ENCODE assay signal across 2 cellular contexts in the genomic region with DNA sequence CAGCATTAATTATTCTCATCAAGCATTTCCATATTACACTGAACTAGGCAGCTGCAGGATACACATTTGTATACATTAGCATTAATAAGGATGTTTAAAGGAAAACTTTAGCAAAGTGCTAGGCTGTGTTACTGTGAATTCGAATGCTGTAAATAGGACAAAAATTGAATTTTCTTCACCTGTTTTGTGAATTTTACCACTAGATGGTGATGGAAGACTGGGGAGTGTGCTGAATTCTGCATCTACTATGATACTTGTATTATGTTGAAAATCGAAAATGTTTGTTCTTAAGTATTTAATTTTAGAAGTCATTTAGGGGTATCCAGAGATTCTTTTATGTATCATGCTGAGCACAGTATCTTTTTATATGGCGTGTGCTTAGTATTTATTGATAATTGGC.
TF ChIP-seq lines count a peak whose summit lies in the region.

No MANE protein-coding gene starts in this region.

TF ChIP-seq in Ishikawa, 13 proteins besides CTCF, POLR2A, EP300 and RAD21 (continued from another document):
- no peak for TF ChIP-seq REST (IDR thresholded peaks at IDR 0.05; ENCODE audit: low read depth)
- TF ChIP-seq ZBTB7A (IDR thresholded peaks at IDR 0.05; ENCODE audit: low read depth) = no peak
- no peak for TF ChIP-seq NFIC (IDR thresholded peaks at IDR 0.05)
- TF ChIP-seq YY1 (IDR thresholded peaks at IDR 0.05; ENCODE audit: low read depth) = no peak
- no peak for TF ChIP-seq FOXM1 (IDR thresholded peaks at IDR 0.05; ENCODE audit: borderline replicate concordance, low read depth)
- TF ChIP-seq USF1 (IDR thresholded peaks at IDR 0.05) = no peak

TF ChIP-seq in liver, 16 proteins besides CTCF, POLR2A, EP300 and RAD21 (continued from another document):
- TF ChIP-seq HNF4G (IDR thresholded peaks at IDR 0.05) (no peak), FOXA2 (IDR thresholded peaks at IDR 0.05) (no peak), EGR1 (IDR thresholded peaks at IDR 0.05; ENCODE audit: low read depth in 2 of 2) (no peak), NR2F2 (IDR thresholded peaks at IDR 0.05) (no peak), MAX (IDR thresholded peaks at IDR 0.05) (no peak), JUND (IDR thresholded peaks at IDR 0.05) (no peak)
- TF ChIP-seq, protein P1, sequence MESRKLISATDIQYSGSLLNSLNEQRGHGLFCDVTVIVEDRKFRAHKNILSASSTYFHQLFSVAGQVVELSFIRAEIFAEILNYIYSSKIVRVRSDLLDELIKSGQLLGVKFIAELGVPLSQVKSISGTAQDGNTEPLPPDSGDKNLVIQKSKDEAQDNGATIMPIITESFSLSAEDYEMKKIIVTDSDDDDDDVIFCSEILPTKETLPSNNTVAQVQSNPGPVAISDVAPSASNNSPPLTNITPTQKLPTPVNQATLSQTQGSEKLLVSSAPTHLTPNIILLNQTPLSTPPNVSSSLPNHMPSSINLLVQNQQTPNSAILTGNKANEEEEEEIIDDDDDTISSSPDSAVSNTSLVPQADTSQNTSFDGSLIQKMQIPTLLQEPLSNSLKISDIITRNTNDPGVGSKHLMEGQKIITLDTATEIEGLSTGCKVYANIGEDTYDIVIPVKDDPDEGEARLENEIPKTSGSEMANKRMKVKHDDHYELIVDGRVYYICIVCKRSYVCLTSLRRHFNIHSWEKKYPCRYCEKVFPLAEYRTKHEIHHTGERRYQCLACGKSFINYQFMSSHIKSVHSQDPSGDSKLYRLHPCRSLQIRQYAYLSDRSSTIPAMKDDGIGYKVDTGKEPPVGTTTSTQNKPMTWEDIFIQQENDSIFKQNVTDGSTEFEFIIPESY (IDR thresholded peaks at IDR 0.05) = no peak
